Comparison of ENCODE assay signal across 11 cellular contexts in genomic region chr3:112334709-112335108, GRCh38. TPM values are rescaled to one million over a fixed set of nuclear protein-coding genes. Genes with fewer than 3 reads are reported as not detected.
DNase-seq lines count a peak whose midpoint lies in the region; ATAC-seq, FAIRE-seq and TF ChIP-seq lines count a peak whose summit lies in the region.
"Had no signal": no experiment of that assay in that cellular context is flagged by ENCODE, and none has a peak within 500 bp of the region (broad histone marks: within the 10 kb centered on the region; RNA-seq: fewer than 3 reads in every experiment).

No MANE protein-coding gene starts in this region.

- H3K9me3 Mint-ChIP-seq in activated T-helper 17 cell treated with anti-CD3 and anti-CD28 coated beads, Interleukin-2, amount 50 U/mL, for 72 hours = no peaks in the 10 kb centered on the region

- peak overlapping the region; percentile 92 for H3K4me3 Mint-ChIP-seq in activated T-helper 17 cell treated with anti-CD3 and anti-CD28 coated beads, Interleukin-2, amount 50 U/mL, for 72 hours

- peak overlapping the region; percentile 95 for H3K9ac ChIP-seq in iPS-18a (ENCODE audit: low read length)

- peaks cover 30% of the 10 kb centered on the region for H3K36me3 Mint-ChIP-seq in activated T-helper 17 cell treated with anti-CD3 and anti-CD28 coated beads, Interleukin-2, amount 50 U/mL, for 72 hours (ENCODE audit: low read depth)

- no peak for ATAC-seq in activated T-helper 17 cell treated with anti-CD3 and anti-CD28 coated beads, Interleukin-2, amount 50 U/mL, for 72 hours (replicated peaks)
- no peak for ATAC-seq in HG03439 (IDR thresholded peaks at IDR 0.05; ENCODE audit: unreplicated experiment)

- H3K27me3 Mint-ChIP-seq in activated T-helper 17 cell treated with anti-CD3 and anti-CD28 coated beads, Interleukin-2, amount 50 U/mL, for 72 hours = no peaks in the 10 kb centered on the region

- no peaks in the 10 kb centered on the region for H3K9me3 ChIP-seq in iPS-18a (ENCODE audit: control insufficient read depth, low read depth, low read length)

- H3K36me3 ChIP-seq in iPS-18a (ENCODE audit: control insufficient read depth, low read depth, low read length) = peaks cover 5% of the 10 kb centered on the region

- H3K27ac ChIP-seq in iPS-18a (ENCODE audit: low read length) (peak overlapping the region; percentile 85), skin epidermis (peak overlapping the region in 11 of 21 experiments; percentile 3 to 87 (median 79))

- TF ChIP-seq CTCF in GM13977 (IDR thresholded peaks at IDR 0.05; ENCODE audit: extremely low read depth, insufficient read depth, missing control alignments) = no peak

- FAIRE-seq in GM19239 (lab: Jason Lieb, UNC) = peak; percentile 83

- peaks cover 35% of the 10 kb centered on the region for H3K4me1 ChIP-seq in iPS-18a (ENCODE audit: control insufficient read depth, low read depth, low read length)

- peaks cover 27% of the 10 kb centered on the region for H3K4me1 Mint-ChIP-seq in activated T-helper 17 cell treated with anti-CD3 and anti-CD28 coated beads, Interleukin-2, amount 50 U/mL, for 72 hours

- in situ Hi-C loops in GM13977 (cut with MboI; ENCODE audit: low pct_unique_long_range_greater_than_20kb, low sequenced_read_pairs, unreplicated experiment) = no loop called here

- peak overlapping the region; percentile 90 for H3K4me3 ChIP-seq in iPS-18a (ENCODE audit: low read length)
- peak overlapping the region in 4 of 7 experiments; percentile 46 to 65 (median 52) for H3K4me3 ChIP-seq in skin epidermis

- H3K27me3 ChIP-seq in iPS-18a (ENCODE audit: control insufficient read depth, insufficient read depth, low read length) = no peaks in the 10 kb centered on the region

- H3K27ac Mint-ChIP-seq in activated T-helper 17 cell treated with anti-CD3 and anti-CD28 coated beads, Interleukin-2, amount 50 U/mL, for 72 hours = no peak overlapping the region

- DNase-seq in GM19239 (ENCODE audit: insufficient read length, low spot score) (no peak), GM13977 (ENCODE audit: low spot score) (no peak), mucosa of gallbladder (ENCODE audit: low spot score) (no peak), cerebellum (ENCODE audit: low spot score) (no peak)
- DNase-seq: DMS53, KBM-7 had no signal

RNA-seq across cellular contexts. Expression of gene CD200, which starts 1.8 kb away (rescaled TPM):
- 10 to 100 TPM in 1 of 2 donors, 1 to 10 TPM in 1; 5.1 to 26.8 TPM for total RNA-seq in activated T-helper 17 cell treated with anti-CD3 and anti-CD28 coated beads, Interleukin-2, amount 50 U/mL, for 72 hours
- total RNA-seq in mucosa of gallbladder = 10.5 TPM
- 49.4 TPM for total RNA-seq in cerebellum

RNA-seq across cellular contexts. Expression of gene SLC9C1, which starts 40.7 kb away (rescaled TPM):
- total RNA-seq in activated T-helper 17 cell treated with anti-CD3 and anti-CD28 coated beads, Interleukin-2, amount 50 U/mL, for 72 hours = not detected
- total RNA-seq in mucosa of gallbladder = 0.46 TPM
- 0.45 TPM for total RNA-seq in cerebellum
- total RNA-seq: T-helper 1 cell treated with Interleukin-12 subunit alpha and Interleukin-12 subunit beta and Interleukin-4 antibody, amounts not matched to agents 30 ng/mL and 1 ng/mL, for 36 hours had no signal
